In genomic region chr2:227450196-227450851, GRCh38 we compare ENCODE assay signal across 21 cellular contexts. TPM values are rescaled to one million over a fixed set of nuclear protein-coding genes. Genes with fewer than 3 reads are reported as not detected.
DNase-seq lines count a peak whose midpoint lies in the region; ATAC-seq and TF ChIP-seq lines count a peak whose summit lies in the region.
"Had no signal": no experiment of that assay in that cellular context is flagged by ENCODE, and none has a peak within 500 bp of the region (broad histone marks: within the 10 kb centered on the region; RNA-seq: fewer than 3 reads in every experiment).

No MANE protein-coding gene starts in this region.

- TF ChIP-seq POLR2A in heart left ventricle (IDR thresholded peaks at IDR 0.05) (no peak), adrenal gland (IDR thresholded peaks at IDR 0.05) (no peak), right lobe of liver (IDR thresholded peaks at IDR 0.05) (no peak)

- H3K36me3 ChIP-seq in heart left ventricle (no peaks in the 10 kb centered on the region), adrenal gland (replicated peaks in 1 of 2) (no peaks in the 10 kb centered on the region), right lobe of liver (no peaks in the 10 kb centered on the region), ascending aorta (no peaks in the 10 kb centered on the region)
- no peaks in the 10 kb centered on the region for H3K36me3 ChIP-seq in CD8-positive, alpha-beta T cell (ENCODE audit: insufficient read depth, low read length)
- H3K36me3 ChIP-seq: gastroesophageal sphincter, SJSA1 had no signal

- no peaks in the 10 kb centered on the region for H3K4me1 Mint-ChIP-seq in activated CD8-positive, alpha-beta memory T cell treated with anti-CD3 and anti-CD28 coated beads, Interleukin-2, amount 10 ng/mL, durations not matched to agents 7 days and 5 days
- peaks cover 3% of the 10 kb centered on the region for H3K4me1 Mint-ChIP-seq in CD8-positive, alpha-beta T cell (ENCODE audit: low read depth)

- no peaks in the 10 kb centered on the region for H3K9me3 ChIP-seq in heart left ventricle
- no peaks in the 10 kb centered on the region for H3K9me3 ChIP-seq in adrenal gland (replicated peaks in 1 of 3)
- H3K9me3 ChIP-seq in right lobe of liver = no peaks in the 10 kb centered on the region
- no peaks in the 10 kb centered on the region for H3K9me3 ChIP-seq in CD8-positive, alpha-beta T cell (ENCODE audit: low read length)
- no peaks in the 10 kb centered on the region for H3K9me3 ChIP-seq in ascending aorta
- H3K9me3 ChIP-seq: gastroesophageal sphincter, SJSA1 had no signal

- intact Hi-C loops in heart left ventricle (cut with DNase I) (loop anchor here in 1 of 10 donors (5.0 kb wide), 1 partner anchor 43 kb away; no protein-coding TSS in a partner anchor), cardiac septum (cut with DNase I) (no loop called here), adrenal gland (cut with DNase I) (no loop called here), right lobe of liver (cut with DNase I) (no loop called here), ascending aorta (cut with DNase I) (no loop called here)
- intact Hi-C loops in CD8-positive, alpha-beta T cell (cut with DNase I, micrococcal nuclease) = no loop called here

- peak overlapping the region in 7 of 12 donors; percentile 31 to 85 (median 40) for H3K27ac ChIP-seq in heart left ventricle
- H3K27ac ChIP-seq in adrenal gland = peak overlapping the region in 3 of 5 donors; percentile 11 to 77 (median 35)
- H3K27ac ChIP-seq in right lobe of liver = peak overlapping the region; percentile 9 to 84 (median 25)
- no peak overlapping the region for H3K27ac ChIP-seq in CD8-positive, alpha-beta T cell (ENCODE audit: low read depth, low read length)
- H3K27ac ChIP-seq in ascending aorta = no peak overlapping the region
- H3K27ac ChIP-seq: gastroesophageal sphincter, SJSA1 had no signal

- H3K36me3 Mint-ChIP-seq in activated CD8-positive, alpha-beta memory T cell treated with anti-CD3 and anti-CD28 coated beads, Interleukin-2, amount 10 ng/mL, durations not matched to agents 7 days and 5 days = no peaks in the 10 kb centered on the region
- H3K36me3 Mint-ChIP-seq in CD8-positive, alpha-beta T cell = no peaks in the 10 kb centered on the region

- 37 to 58% (median 39%) methylated on average over 7 of the region's 7 CpGs for WGBS in heart left ventricle, 4 donors
- 57 to 61% (median 59%) methylated on average over 7 of the region's 7 CpGs for WGBS in adrenal gland, 4 donors
- 12% methylated on average over 7 of the region's 7 CpGs for WGBS in right lobe of liver (ENCODE audit: insufficient coverage, low coverage, low lambda C conversion rate, missing lambda C conversion rate)

- ATAC-seq in heart left ventricle (peak in 2 of 4 donors; percentile 10 to 30), right lobe of liver (peak; percentile 38 to 73 (median 62)), GM18502 (IDR thresholded peaks at IDR 0.05; ENCODE audit: poor library complexity, unreplicated experiment) (no peak)
- no peak for ATAC-seq in activated CD8-positive, alpha-beta memory T cell treated with anti-CD3 and anti-CD28 coated beads, Interleukin-2, amount 10 ng/mL, durations not matched to agents 7 days and 5 days
- ATAC-seq in CD8-positive, alpha-beta T cell = no peak

- TF ChIP-seq CTCF in heart left ventricle (IDR thresholded peaks at IDR 0.05) (no peak), adrenal gland (IDR thresholded peaks at IDR 0.05) (no peak), right lobe of liver (IDR thresholded peaks at IDR 0.05) (no peak), ascending aorta (IDR thresholded peaks at IDR 0.05) (no peak)
- no peak for TF ChIP-seq CTCF in CD8-positive, alpha-beta T cell (IDR thresholded peaks at IDR 0.05)

- CTCF ChIA-PET in activated CD8-positive, alpha-beta memory T cell treated with anti-CD3 and anti-CD28 coated beads, Interleukin-2, amount 10 ng/mL, durations not matched to agents 7 days and 5 days (lab: Charles Lee) = no interaction called here
- CTCF ChIA-PET in CD8-positive, alpha-beta T cell (lab: Charles Lee) = no interaction called here

- H3K4me3 Mint-ChIP-seq in activated CD8-positive, alpha-beta memory T cell treated with anti-CD3 and anti-CD28 coated beads, Interleukin-2, amount 10 ng/mL, durations not matched to agents 7 days and 5 days = no peak overlapping the region
- no peak overlapping the region for H3K4me3 Mint-ChIP-seq in CD8-positive, alpha-beta T cell
- H3K4me3 Mint-ChIP-seq: neural crest cell had no signal

- H3K4me1 ChIP-seq in heart left ventricle (peaks cover 0 to 37% (median 3%) of the 10 kb centered on the region in 12 donors), adrenal gland (replicated peaks in 1 of 2) (peaks cover 3 to 23% of the 10 kb centered on the region in 2 donors), right lobe of liver (peaks cover 0 to 48% (median 14%) of the 10 kb centered on the region in 4 donors), ascending aorta (no peaks in the 10 kb centered on the region)
- H3K4me1 ChIP-seq in CD8-positive, alpha-beta T cell (ENCODE audit: insufficient read depth, low read length) = no peaks in the 10 kb centered on the region
- H3K4me1 ChIP-seq: gastroesophageal sphincter had no signal

- H3K27me3 ChIP-seq in heart left ventricle (no peaks in the 10 kb centered on the region), adrenal gland (no peaks in the 10 kb centered on the region), right lobe of liver (no peaks in the 10 kb centered on the region), ascending aorta (no peaks in the 10 kb centered on the region)
- H3K27me3 ChIP-seq in CD8-positive, alpha-beta T cell (ENCODE audit: insufficient read depth, low read length) = no peaks in the 10 kb centered on the region
- H3K27me3 ChIP-seq: gastroesophageal sphincter, SJSA1 had no signal

- H3K27me3 Mint-ChIP-seq in activated CD8-positive, alpha-beta memory T cell treated with anti-CD3 and anti-CD28 coated beads, Interleukin-2, amount 10 ng/mL, durations not matched to agents 7 days and 5 days = no peaks in the 10 kb centered on the region
- H3K27me3 Mint-ChIP-seq in CD8-positive, alpha-beta T cell (ENCODE audit: low read depth) = no peaks in the 10 kb centered on the region

- DNase-seq in heart left ventricle (no peak), cardiac septum (ENCODE audit: low spot score) (no peak), adrenal gland (no peak), right lobe of liver (no peak), ascending aorta (ENCODE audit: low spot score in 2 of 2) (no peak)
- DNase-seq in activated CD8-positive, alpha-beta memory T cell treated with anti-CD3 and anti-CD28 coated beads, Interleukin-2, amount 10 ng/mL, durations not matched to agents 7 days and 5 days = no peak
- DNase-seq in CD8-positive, alpha-beta T cell = no peak
- DNase-seq: ACHN; activated CD4-positive, CD25-positive, alpha-beta regulatory T cell treated with anti-CD3 and anti-CD28 coated beads, Interleukin-2, amount 50 U/mL, for 72 hours; activated gamma-delta T cell; anterior cingulate cortex; DMS 273 treated with DMSO at 0.1 percent for 48 hours; HCEC 1CT; NCI-H1694 treated with DMSO at 0.1 percent for 48 hours; NCI-H446; stimulated activated CD4-positive, alpha-beta T cell treated with anti-CD3 and anti-CD28 coated beads, Interleukin-4, amount 100 ng/mL, for 4 hours; trophoblast cell had no signal

- no peak overlapping the region for H3K27ac Mint-ChIP-seq in activated CD8-positive, alpha-beta memory T cell treated with anti-CD3 and anti-CD28 coated beads, Interleukin-2, amount 10 ng/mL, durations not matched to agents 7 days and 5 days
- H3K27ac Mint-ChIP-seq in CD8-positive, alpha-beta T cell = no peak overlapping the region

- no peaks in the 10 kb centered on the region for H3K9me3 Mint-ChIP-seq in activated CD8-positive, alpha-beta memory T cell treated with anti-CD3 and anti-CD28 coated beads, Interleukin-2, amount 10 ng/mL, durations not matched to agents 7 days and 5 days (ENCODE audit: low read depth)
- no peaks in the 10 kb centered on the region for H3K9me3 Mint-ChIP-seq in CD8-positive, alpha-beta T cell
- H3K9me3 Mint-ChIP-seq: neural crest cell had no signal

- H3K4me3 ChIP-seq in heart left ventricle (no peak overlapping the region), adrenal gland (no peak overlapping the region), right lobe of liver (no peak overlapping the region), ascending aorta (no peak overlapping the region)
- H3K4me3 ChIP-seq in CD8-positive, alpha-beta T cell (ENCODE audit: low read depth, low read length) = no peak overlapping the region
- H3K4me3 ChIP-seq: gastroesophageal sphincter, SJSA1 had no signal

- POLR2A ChIA-PET in CD8-positive, alpha-beta T cell (lab: Charles Lee) = no interaction called here

RNA-seq across cellular contexts. Expression of gene AGFG1, which starts 21.6 kb away (rescaled TPM):
- total RNA-seq in heart left ventricle (10 to 100 TPM; 48.4 to 92.1 (median 60.0) TPM), cardiac septum (58.2 TPM), adrenal gland (100 to 1,000 TPM in 2 of 8 donors, 10 to 100 TPM in 6; 40.1 to 117 (median 79.3) TPM), right lobe of liver (10 to 100 TPM; 25.2 to 70.0 (median 39.5) TPM), ascending aorta (25.5 TPM)
- polyA plus RNA-seq in heart left ventricle (10 to 100 TPM; 12.0 to 63.6 TPM), adrenal gland (100 to 1,000 TPM in 1 of 3 donors, 10 to 100 TPM in 2; 13.5 to 108 (median 19.7) TPM)
- total RNA-seq in activated CD8-positive, alpha-beta memory T cell treated with anti-CD3 and anti-CD28 coated beads, Interleukin-2, amount 10 ng/mL, durations not matched to agents 7 days and 5 days = 10 to 100 TPM; 56.4 to 94.9 TPM
- 10 to 100 TPM; 51.0 to 56.0 TPM for total RNA-seq in CD8-positive, alpha-beta T cell

Comparison
In these comparisons a context has a peak if more than half of its experiments do, and no peak if none do; other contexts are left out.
1. ATAC-seq: peak in right lobe of liver (4 of 4); none in activated CD8-positive, alpha-beta memory T cell treated with anti-CD3 and anti-CD28 coated beads, Interleukin-2, amount 10 ng/mL, durations not matched to agents 7 days and 5 days (single experiment), GM18502 (single experiment) and CD8-positive, alpha-beta T cell (single experiment).
2. H3K27ac ChIP-seq: peak in heart left ventricle (7 of 12), adrenal gland (3 of 5) and right lobe of liver (3 of 3); none in CD8-positive, alpha-beta T cell (single experiment) and ascending aorta (0 of 2).